ENCODE assay signal across 8 cellular contexts in the genomic region with DNA sequence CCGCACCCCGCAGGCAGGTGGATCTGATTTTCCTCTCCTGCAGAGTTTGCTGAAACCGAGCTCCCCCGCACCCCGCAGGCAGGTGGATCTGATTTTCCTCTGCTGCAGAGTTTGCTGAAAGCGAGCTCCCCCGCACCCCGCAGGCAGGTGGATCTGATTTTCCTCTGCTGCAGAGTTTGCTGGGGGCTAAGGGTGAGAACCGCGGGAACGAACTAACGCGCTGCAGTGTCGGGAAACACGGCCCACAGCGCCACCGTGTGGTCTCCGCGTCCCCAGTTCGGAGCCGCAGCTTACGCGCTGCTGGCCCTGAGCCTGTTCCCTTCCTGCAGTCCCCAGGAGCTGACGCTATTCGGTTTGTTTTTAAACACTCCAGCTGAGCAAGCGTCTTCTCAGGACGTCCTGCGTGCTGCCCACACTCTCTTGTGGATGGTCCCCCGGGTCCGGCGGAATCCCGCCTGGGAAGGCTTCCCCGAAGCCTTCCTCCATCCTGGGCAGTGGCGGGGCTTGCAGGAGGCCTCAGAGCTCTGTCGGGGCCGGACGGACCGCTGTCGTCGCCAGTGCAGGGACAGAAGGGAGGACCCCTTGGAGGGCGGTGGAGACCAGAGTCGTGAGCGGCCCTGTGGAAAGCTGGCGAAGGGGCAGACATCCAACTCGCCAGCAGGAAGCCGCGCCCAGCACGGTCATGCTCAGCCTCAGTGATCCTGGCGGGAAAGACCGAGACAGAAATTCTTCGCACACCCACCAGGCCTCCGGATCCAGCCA.
DNase-seq lines count a peak whose midpoint lies in the region; ATAC-seq and TF ChIP-seq lines count a peak whose summit lies in the region.

No MANE protein-coding gene starts in this region.

- H3K9me3 ChIP-seq in ascending aorta (no peaks in the 10 kb centered on the region), hepatocyte (ENCODE audit: low read depth) (no peaks in the 10 kb centered on the region)

- CTCF ChIA-PET in HEK293T (lab: Yijun Ruan, JAX): interaction anchor here (0.6 to 1.4 kb wide), 12 partner anchors 8 to 483 kb away, joined by 3 to 10 read pairs (median 3); no protein-coding TSS in a partner anchor

- H3K4me1 ChIP-seq in ascending aorta (peaks cover 0 to 5% of the 10 kb centered on the region in 2 donors), hepatocyte (ENCODE audit: insufficient read depth) (no peaks in the 10 kb centered on the region)

- H3K36me3 ChIP-seq in ascending aorta (no peaks in the 10 kb centered on the region), hepatocyte (replicated peaks; ENCODE audit: insufficient read depth, low read depth) (no peaks in the 10 kb centered on the region)

- H3K9me2 ChIP-seq in hepatocyte (replicated peaks; ENCODE audit: insufficient read depth): no peaks in the 10 kb centered on the region

- no peak for ATAC-seq in HG03469 (IDR thresholded peaks at IDR 0.05; ENCODE audit: unreplicated experiment)

- H3K79me2 ChIP-seq in hepatocyte: no peaks in the 10 kb centered on the region

- intact Hi-C loops in ascending aorta (cut with DNase I): loop anchor here (10.0 kb wide), 2 partner anchors 160 to 720 kb away; a partner anchor contains a TSS

- H4K20me1 ChIP-seq in hepatocyte (ENCODE audit: insufficient read depth, poor library complexity, severe bottlenecking): no peaks in the 10 kb centered on the region

- H3K4me3 ChIP-seq in ascending aorta: peak overlapping the region; percentile 41 to 57
- H3K4me3 ChIP-seq in hepatocyte: no peak overlapping the region
- peak overlapping the region; percentile 23 for H3K4me3 ChIP-seq in retinal pigment epithelial cell (ENCODE audit: low read length)

- peak; percentile 79 to 84 (median 83) for TF ChIP-seq CTCF in ascending aorta (IDR thresholded peaks at IDR 0.05)
- TF ChIP-seq CTCF in hepatocyte (IDR thresholded peaks at IDR 0.05; ENCODE audit: poor library complexity): peak; percentile 93
- TF ChIP-seq CTCF in retinal pigment epithelial cell (conservative IDR thresholded peaks at IDR 0.05; ENCODE audit: low read depth, low read length): peak; percentile 83

- H3K27me3 ChIP-seq in ascending aorta (peaks cover 5% of the 10 kb centered on the region), hepatocyte (peaks cover 23% of the 10 kb centered on the region)

- peak overlapping the region; percentile 5 for H2AFZ ChIP-seq in hepatocyte

- peak overlapping the region; percentile 77 for H3K4me2 ChIP-seq in hepatocyte

- POLR2A ChIA-PET in HEK293T (lab: Yijun Ruan, JAX): no interaction called here

- H3K27ac ChIP-seq in ascending aorta: no peak overlapping the region
- H3K27ac ChIP-seq in hepatocyte: no peak overlapping the region

- 10% methylated on average over 46 of the region's 52 CpGs for WGBS in hepatocyte (ENCODE audit: low lambda C conversion rate, missing lambda C conversion rate)

- peak; percentile 86 for DNase-seq in G401 (ENCODE audit: low spot score)
- DNase-seq in HEK293T (ENCODE audit: extremely low spot score): peak; percentile 87
- DNase-seq in NCI-H1694 (lab: John Stamatoyannopoulos, UW): peak; percentile 94
- DNase-seq in T-helper 22 cell (ENCODE audit: low read depth): peak; percentile 39
- peak; percentile 21 to 85 for DNase-seq in ascending aorta (ENCODE audit: low spot score in 2 of 2)
- peak; percentile 93 for DNase-seq in hepatocyte (ENCODE audit: low spot score)
- DNase-seq in retinal pigment epithelial cell (ENCODE audit: low read depth): peak; percentile 34

- in situ Hi-C loops in G401 (cut with HindIII; ENCODE audit: low sequenced_read_pairs): no loop called here

TF ChIP-seq in HEK293T, 16 proteins besides CTCF, POLR2A, EP300 and RAD21:
- TF ChIP-seq NFRKB (IDR thresholded peaks at IDR 0.05): no peak
- TF ChIP-seq L3MBTL2 (conservative IDR thresholded peaks at IDR 0.05): peak; percentile 30; the same call in 1 of the 2 replicates

Comparison
In these comparisons a context has a peak if more than half of its experiments do, and no peak if none do; other contexts are left out.
1. DNase-seq: peak in every context shown above with its lines; median percentile 94 in NCI-H1694; 93 in hepatocyte; 87 in HEK293T; 86 in G401; 53 in ascending aorta; 39 in T-helper 22 cell; 34 in retinal pigment epithelial cell.